Comparison of ENCODE assay signal across 24 cellular contexts in genomic region chr15:76572983-76573314, GRCh38.
"Had no signal": no experiment of that assay in that cellular context is flagged by ENCODE, and none has a peak within 500 bp of the region (broad histone marks: within the 10 kb centered on the region; RNA-seq: fewer than 3 reads in every experiment).

No MANE protein-coding gene starts in this region.

- H3K4me1 ChIP-seq: parathyroid adenoma, uterus had no signal

- H3K9me3 ChIP-seq: lower lobe of right lung, right atrium auricular region, stomach, thoracic aorta, uterus had no signal

- H3K27me3 ChIP-seq: left lung, right atrium auricular region, stomach, tibial nerve, uterus had no signal

- DNase-seq: immature natural killer cell; kidney; left colon; left lung; lower lobe of right lung; mammary epithelial cell; naive B cell; natural killer cell; stimulated activated CD4-positive, alpha-beta T cell treated with anti-CD3 and anti-CD28 coated beads, Interleukin-12 subunit alpha, Interleukin-12 subunit beta, amount 100 ng/mL, for 4 hours; stimulated activated CD4-positive, alpha-beta T cell treated with anti-CD3 and anti-CD28 coated beads, Interleukin-15, amount 100 ng/mL, for 24 hours; stimulated activated CD4-positive, alpha-beta T cell treated with anti-CD3 and anti-CD28 coated beads, Interleukin-2, amount 100 ng/mL, for 24 hours; stimulated activated CD4-positive, alpha-beta T cell treated with anti-CD3 and anti-CD28 coated beads, Interleukin-4, amount 100 ng/mL, for 1 hour; stimulated activated naive B cell treated with anti-CD40 and anti-IgM and Interleukin-4, amounts not matched to agents 10 μg/mL and 1 μg/mL and 100 μg/mL, for 72 hours; stimulated activated naive CD8-positive, alpha-beta T cell treated with anti-CD3 and anti-CD28 coated beads, Interleukin-15, Interleukin-2, amounts not matched to agents 100 U/mL and 50 U/mL, for 24 hours; stomach; uterus had no signal

- H3K4me3 Mint-ChIP-seq: immature natural killer cell; mesothelial cell of epicardium; naive B cell; natural killer cell; stimulated activated naive B cell treated with anti-CD40 and anti-IgM and Interleukin-4, amounts not matched to agents 10 μg/mL and 1 μg/mL and 100 μg/mL, for 72 hours; type B pancreatic cell had no signal

- H2AFZ ChIP-seq: parathyroid adenoma had no signal

- H3K27ac Mint-ChIP-seq: immature natural killer cell; mesothelial cell of epicardium; natural killer cell; stimulated activated naive B cell treated with anti-CD40 and anti-IgM and Interleukin-4, amounts not matched to agents 10 μg/mL and 1 μg/mL and 100 μg/mL, for 72 hours; type B pancreatic cell had no signal

- H3K27ac ChIP-seq: left lung, lower lobe of right lung, parathyroid adenoma, right atrium auricular region, skin epidermis, stomach, thoracic aorta, tibial nerve, uterus had no signal

- H3K9me3 Mint-ChIP-seq: immature natural killer cell had no signal

- H3K4me3 ChIP-seq: left lung, lower lobe of right lung, right atrium auricular region, skin epidermis, stomach, tibial nerve, uterus had no signal

- H3K79me2 ChIP-seq: parathyroid adenoma had no signal

- H3K27me3 Mint-ChIP-seq: naive B cell; stimulated activated naive B cell treated with anti-CD40 and anti-IgM and Interleukin-4, amounts not matched to agents 10 μg/mL and 1 μg/mL and 100 μg/mL, for 72 hours; type B pancreatic cell had no signal

- H3K9ac ChIP-seq: parathyroid adenoma had no signal

- ATAC-seq: left colon; left lung; lower lobe of right lung; sciatic nerve; stimulated activated naive B cell treated with anti-CD40 and anti-IgM and Interleukin-4, amounts not matched to agents 10 μg/mL and 1 μg/mL and 100 μg/mL, for 72 hours; stimulated activated naive CD8-positive, alpha-beta T cell treated with anti-CD3 and anti-CD28 coated beads, Interleukin-15, Interleukin-2, amounts not matched to agents 100 U/mL and 50 U/mL, for 24 hours had no signal

- H3K36me3 ChIP-seq: left lung, lower lobe of right lung, right atrium auricular region, stomach, thoracic aorta, uterus had no signal
